Comparison of ENCODE assay signal across 2 cellular contexts in the genomic region with DNA sequence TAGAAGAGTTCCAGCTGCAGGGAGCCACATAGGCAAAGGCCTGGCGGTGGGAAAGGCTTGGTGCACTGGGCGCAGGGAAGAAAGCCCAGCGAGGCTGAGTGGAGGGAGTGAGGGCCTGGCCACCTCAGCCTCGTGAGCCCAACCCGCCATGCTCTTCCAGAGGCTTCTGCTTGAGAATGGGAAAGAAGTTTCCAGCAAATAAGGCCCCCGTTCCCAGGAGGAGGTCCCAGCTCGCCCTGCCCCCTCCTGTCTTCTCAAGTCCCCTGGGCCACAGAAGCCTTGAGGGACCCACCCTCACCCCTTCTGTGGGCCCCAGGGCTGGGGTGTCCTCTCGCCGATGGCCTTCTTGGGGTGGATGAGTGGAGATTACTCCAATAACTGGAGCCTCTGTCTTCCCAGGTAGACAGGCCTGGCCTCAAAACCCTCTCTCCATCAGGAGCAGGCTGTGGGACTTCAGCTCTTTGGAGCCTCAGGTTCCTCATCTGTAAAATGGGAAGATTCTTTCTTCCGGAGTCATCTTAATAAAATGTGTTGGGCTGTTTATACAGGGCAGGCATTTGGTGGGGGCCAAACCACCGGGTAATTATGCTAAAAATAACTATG.
TF ChIP-seq lines count a peak whose summit lies in the region.

No MANE protein-coding gene starts in this region.

TF ChIP-seq in IMR-90, 13 proteins besides CTCF, POLR2A, EP300 and RAD21 (continued from another document):
- TF ChIP-seq MAZ (IDR thresholded peaks at IDR 0.05; ENCODE audit: borderline replicate concordance, low read depth, low read length) (no peak), NFE2L2 (IDR thresholded peaks at IDR 0.05; ENCODE audit: low read depth, low read length) (no peak), RCOR1 (IDR thresholded peaks at IDR 0.05; ENCODE audit: insufficient replicate concordance, low read length) (no peak), FOS (IDR thresholded peaks at IDR 0.05; ENCODE audit: low read depth, low read length) (no peak), SMC3 (IDR thresholded peaks at IDR 0.05; ENCODE audit: low read depth, low read length) (no peak), MXI1 (IDR thresholded peaks at IDR 0.05; ENCODE audit: borderline replicate concordance, low read depth, low read length) (no peak), BHLHE40 (IDR thresholded peaks at IDR 0.05; ENCODE audit: low read depth, low read length) (no peak), CEBPB (IDR thresholded peaks at IDR 0.05; ENCODE audit: low read depth, low read length) (no peak), MAFK (IDR thresholded peaks at IDR 0.05; ENCODE audit: low read depth, low read length) (no peak), CHD1 (IDR thresholded peaks at IDR 0.05; ENCODE audit: low read depth, low read length) (no peak)
- TF ChIP-seq, protein P1, sequence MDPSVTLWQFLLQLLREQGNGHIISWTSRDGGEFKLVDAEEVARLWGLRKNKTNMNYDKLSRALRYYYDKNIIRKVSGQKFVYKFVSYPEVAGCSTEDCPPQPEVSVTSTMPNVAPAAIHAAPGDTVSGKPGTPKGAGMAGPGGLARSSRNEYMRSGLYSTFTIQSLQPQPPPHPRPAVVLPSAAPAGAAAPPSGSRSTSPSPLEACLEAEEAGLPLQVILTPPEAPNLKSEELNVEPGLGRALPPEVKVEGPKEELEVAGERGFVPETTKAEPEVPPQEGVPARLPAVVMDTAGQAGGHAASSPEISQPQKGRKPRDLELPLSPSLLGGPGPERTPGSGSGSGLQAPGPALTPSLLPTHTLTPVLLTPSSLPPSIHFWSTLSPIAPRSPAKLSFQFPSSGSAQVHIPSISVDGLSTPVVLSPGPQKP (IDR thresholded peaks at IDR 0.05; ENCODE audit: borderline replicate concordance, low read depth, low read length), result no peak
- TF ChIP-seq, protein P2, sequence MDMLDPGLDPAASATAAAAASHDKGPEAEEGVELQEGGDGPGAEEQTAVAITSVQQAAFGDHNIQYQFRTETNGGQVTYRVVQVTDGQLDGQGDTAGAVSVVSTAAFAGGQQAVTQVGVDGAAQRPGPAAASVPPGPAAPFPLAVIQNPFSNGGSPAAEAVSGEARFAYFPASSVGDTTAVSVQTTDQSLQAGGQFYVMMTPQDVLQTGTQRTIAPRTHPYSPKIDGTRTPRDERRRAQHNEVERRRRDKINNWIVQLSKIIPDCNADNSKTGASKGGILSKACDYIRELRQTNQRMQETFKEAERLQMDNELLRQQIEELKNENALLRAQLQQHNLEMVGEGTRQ (IDR thresholded peaks at IDR 0.05; ENCODE audit: low read depth, low read length), result no peak
TF ChIP-seq in IMR-90: peak in this region for 0.

TF ChIP-seq in HEK293T, 16 proteins besides CTCF, POLR2A, EP300 and RAD21 (continued from another document):
- no peak for TF ChIP-seq FOXK2 (IDR thresholded peaks at IDR 0.05)
- TF ChIP-seq SUZ12 (IDR thresholded peaks at IDR 0.05), result no peak
- TF ChIP-seq NFRKB (IDR thresholded peaks at IDR 0.05), result no peak
- no peak for TF ChIP-seq CTBP1 (IDR thresholded peaks at IDR 0.05; ENCODE audit: borderline replicate concordance)
- TF ChIP-seq ELF4 (IDR thresholded peaks at IDR 0.05), result no peak
- TF ChIP-seq ARNT (IDR thresholded peaks at IDR 0.05), result no peak
- TF ChIP-seq, protein P3, sequence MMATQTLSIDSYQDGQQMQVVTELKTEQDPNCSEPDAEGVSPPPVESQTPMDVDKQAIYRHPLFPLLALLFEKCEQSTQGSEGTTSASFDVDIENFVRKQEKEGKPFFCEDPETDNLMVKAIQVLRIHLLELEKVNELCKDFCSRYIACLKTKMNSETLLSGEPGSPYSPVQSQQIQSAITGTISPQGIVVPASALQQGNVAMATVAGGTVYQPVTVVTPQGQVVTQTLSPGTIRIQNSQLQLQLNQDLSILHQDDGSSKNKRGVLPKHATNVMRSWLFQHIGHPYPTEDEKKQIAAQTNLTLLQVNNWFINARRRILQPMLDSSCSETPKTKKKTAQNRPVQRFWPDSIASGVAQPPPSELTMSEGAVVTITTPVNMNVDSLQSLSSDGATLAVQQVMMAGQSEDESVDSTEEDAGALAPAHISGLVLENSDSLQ (IDR thresholded peaks at IDR 0.05), result no peak
- TF ChIP-seq FOXA1 (IDR thresholded peaks at IDR 0.05), result no peak
- no peak for TF ChIP-seq BHLHE40 (IDR thresholded peaks at IDR 0.05; ENCODE audit: borderline replicate concordance)
